ENCODE assay signal across 23 cellular contexts in genomic region chr18:64099244-64099643, GRCh38. TPM values are rescaled to one million over a fixed set of nuclear protein-coding genes. Genes with fewer than 3 reads are reported as not detected.
A peak's percentile ranks its signal among the peaks of the same experiment; 100 is the strongest.
DNase-seq lines count a peak whose midpoint lies in the region; ATAC-seq and TF ChIP-seq lines count a peak whose summit lies in the region.
"Had no signal": no experiment of that assay in that cellular context is flagged by ENCODE, and none has a peak within 500 bp of the region (broad histone marks: within the 10 kb centered on the region; RNA-seq: fewer than 3 reads in every experiment).

No MANE protein-coding gene starts in this region.

- H3K36me3 ChIP-seq in MM.1S (replicated peaks; ENCODE audit: insufficient read depth, low read length), result no peaks in the 10 kb centered on the region
- H3K36me3 ChIP-seq: heart right ventricle had no signal

- no peaks in the 10 kb centered on the region for H3K9me2 ChIP-seq in MM.1S (replicated peaks; ENCODE audit: insufficient read depth, low read length)

- no peaks in the 10 kb centered on the region for H3K9me3 ChIP-seq in MM.1S (replicated peaks; ENCODE audit: insufficient read depth, low read length)
- H3K9me3 ChIP-seq: heart right ventricle had no signal

- H2AFZ ChIP-seq in MM.1S (ENCODE audit: low read length), result no peak overlapping the region
- H2AFZ ChIP-seq: GM23248 had no signal

- H3K4me2 ChIP-seq in MM.1S (ENCODE audit: low read depth, low read length), result no peak overlapping the region

- no peaks in the 10 kb centered on the region for H3K27me3 ChIP-seq in MM.1S (replicated peaks; ENCODE audit: insufficient read depth, low read length)

- DNase-seq in MM.1S, result peak; percentile 73
- DNase-seq in NOMO-1 (lab: John Stamatoyannopoulos, UW; ENCODE audit: unreplicated experiment in 2 of 2), result no peak
- no peak for DNase-seq in left ventricle myocardium superior
- no peak for DNase-seq in T1000 (lab: John Stamatoyannopoulos, UW)
- DNase-seq: ACHN; activated CD4-positive, alpha-beta T cell treated with anti-CD3 and anti-CD28 coated beads, Interleukin-2, amount 50 U/mL, for 1 hour; anterior cingulate cortex; CD4-positive, alpha-beta T cell; DMS79 treated with DMSO at 0.1 percent for 48 hours; effector CD4-positive, alpha-beta T cell; GM23248; heart right ventricle; mammary epithelial cell; NCI-H1092 treated with DMSO at 0.1 percent for 48 hours; RPMI8226; stimulated activated CD4-positive, alpha-beta T cell treated with anti-CD3 and anti-CD28 coated beads, Interleukin-4, amount 100 ng/mL, for 1 hour; substantia nigra had no signal

- no peak for TF ChIP-seq CTCF in MM.1S (IDR thresholded peaks at IDR 0.05; ENCODE audit: low read length)

- no peak overlapping the region for H3K9ac ChIP-seq in MM.1S (ENCODE audit: low read length)
- H3K9ac ChIP-seq: GM23248 had no signal

- H4K20me1 ChIP-seq in MM.1S (ENCODE audit: insufficient read depth, low read length), result no peaks in the 10 kb centered on the region

- H3K4me3 ChIP-seq in MM.1S (ENCODE audit: low read length), result no peak overlapping the region
- H3K4me3 ChIP-seq: GM23248, heart right ventricle, K562 had no signal

- peaks cover 23% of the 10 kb centered on the region; the same call in 1 of the 2 replicates for H3K4me1 ChIP-seq in MM.1S (ENCODE audit: low read length)
- H3K4me1 ChIP-seq: heart right ventricle had no signal

- H3K27ac ChIP-seq in MM.1S (ENCODE audit: low read length), result peak overlapping the region; percentile 14; the same call in 1 of the 2 replicates
- H3K27ac ChIP-seq: GM23248, heart right ventricle had no signal

- H3F3A ChIP-seq in MM.1S (ENCODE audit: insufficient read depth, low read length), result no peaks in the 10 kb centered on the region

- ATAC-seq in GM18519 (IDR thresholded peaks at IDR 0.05; ENCODE audit: low FRiP score, unreplicated experiment), result peak; percentile 56
- peak; percentile 59 for ATAC-seq in GM21360 (IDR thresholded peaks at IDR 0.05; ENCODE audit: unreplicated experiment)
- peak; percentile 46 for ATAC-seq in HG02884 (IDR thresholded peaks at IDR 0.05; ENCODE audit: unreplicated experiment)
- no peak for ATAC-seq in left ventricle myocardium superior
- no peak for ATAC-seq in HG03135 (IDR thresholded peaks at IDR 0.05; ENCODE audit: unreplicated experiment)
- ATAC-seq: heart right ventricle, K562 had no signal

- no peaks in the 10 kb centered on the region for H3K79me2 ChIP-seq in MM.1S (ENCODE audit: low read length)

- intact Hi-C loops in left ventricle myocardium superior (cut with micrococcal nuclease), result no loop called here

RNA-seq across cellular contexts. Expression of gene LINC00305, which starts 49.6 kb away (rescaled TPM):
- not detected for total RNA-seq in left ventricle myocardium superior
- total RNA-seq: CD4-positive, alpha-beta T cell; GM23248; heart right ventricle; K562; mammary epithelial cell; skeletal muscle tissue had no signal

Comparison
In these comparisons a context has a peak if more than half of its experiments do, and no peak if none do; other contexts are left out.
1. ATAC-seq: peak in GM18519 (single experiment), GM21360 (single experiment) and HG02884 (single experiment); none in left ventricle myocardium superior (single experiment) and HG03135 (single experiment).